Comparison of ENCODE assay signal across 8 cellular contexts in genomic region chr15:89416339-89417183, GRCh38.
A peak's percentile ranks its signal among the peaks of the same experiment; 100 is the strongest.
DNase-seq lines count a peak whose midpoint lies in the region; ATAC-seq and TF ChIP-seq lines count a peak whose summit lies in the region.

No MANE protein-coding gene starts in this region.

- peak; percentile 37 for DNase-seq in GDM1 (lab: John Stamatoyannopoulos, UW)
- DNase-seq in SK-MEL-5 (ENCODE audit: low read depth, low spot score) = peak; percentile 90
- DNase-seq in activated gamma-delta T cell treated with anti-CD3 and anti-CD28 coated beads, Interleukin-2, amount 50 U/mL, for 16 hours (ENCODE audit: low read depth) = peak; percentile 43
- peak; percentile 57 for DNase-seq in left cardiac atrium
- peak in 1 of 2 donors; percentile 36 for DNase-seq in gastrocnemius medialis

- no peak overlapping the region for H2AFZ ChIP-seq in KMS-11 (ENCODE audit: low read depth)

- H3K36me3 ChIP-seq in KMS-11 (ENCODE audit: insufficient read depth) (no peaks in the 10 kb centered on the region), gastrocnemius medialis (no peaks in the 10 kb centered on the region)

- intact Hi-C loops in left cardiac atrium (cut with DNase I) = no loop called here
- intact Hi-C loops in gastrocnemius medialis (cut with DNase I; ENCODE audit: low total_unique reads) = no loop called here

- no peaks in the 10 kb centered on the region for H3K9me3 ChIP-seq in gastrocnemius medialis

- H3K79me2 ChIP-seq in KMS-11 (ENCODE audit: insufficient read depth, low read depth) = no peaks in the 10 kb centered on the region

- in situ Hi-C loops in SK-MEL-5 (cut with HindIII; ENCODE audit: low pct_unique_long_range_greater_than_20kb, low sequenced_read_pairs) (no loop called here), gastrocnemius medialis (cut with MboI; ENCODE audit: low sequenced_read_pairs in 4 of 4) (no loop called here)

- no peak overlapping the region for H3K9ac ChIP-seq in KMS-11

- H4K20me1 ChIP-seq in KMS-11 (ENCODE audit: insufficient read depth) = no peaks in the 10 kb centered on the region

- H3K4me1 ChIP-seq in KMS-11 (ENCODE audit: low read depth, poor library complexity, severe bottlenecking) = no peaks in the 10 kb centered on the region
- H3K4me1 ChIP-seq in gastrocnemius medialis = no peaks in the 10 kb centered on the region

- H3K4me3 ChIP-seq in KMS-11 (IDR thresholded peaks at IDR 0.05; ENCODE audit: insufficient read depth, low read depth, low read length) (no peak overlapping the region), gastrocnemius medialis (no peak overlapping the region)

- no peak overlapping the region for H3K27ac ChIP-seq in KMS-11
- H3K27ac ChIP-seq in gastrocnemius medialis = no peak overlapping the region

- TF ChIP-seq CTCF in KMS-11 (conservative IDR thresholded peaks at IDR 0.05; ENCODE audit: low read depth, low read length) (peak; percentile 87), gastrocnemius medialis (IDR thresholded peaks at IDR 0.05 in 4 of 5, conservative IDR thresholded peaks at IDR 0.05 in 1 of 5) (peak; percentile 18 to 70 (median 55))

- peak; percentile 86 for ATAC-seq in GM21737 (IDR thresholded peaks at IDR 0.05; ENCODE audit: unreplicated experiment)
- peak; percentile 36 to 60 for ATAC-seq in left cardiac atrium
- peak in 1 of 2 donors; percentile 75 for ATAC-seq in gastrocnemius medialis
- no peak for ATAC-seq in HG03457 (IDR thresholded peaks at IDR 0.05; ENCODE audit: unreplicated experiment)

- H3K27me3 ChIP-seq in KMS-11 (ENCODE audit: insufficient read depth, low read depth) (peaks cover 70% of the 10 kb centered on the region), gastrocnemius medialis (peaks cover 69 to 91% (median 79%) of the 10 kb centered on the region in 3 donors)

- no peak overlapping the region for H3K4me2 ChIP-seq in KMS-11

- TF ChIP-seq POLR2A in gastrocnemius medialis (IDR thresholded peaks at IDR 0.05) = no peak
